12 cellular contexts compared by ENCODE assay signal in the genomic region with DNA sequence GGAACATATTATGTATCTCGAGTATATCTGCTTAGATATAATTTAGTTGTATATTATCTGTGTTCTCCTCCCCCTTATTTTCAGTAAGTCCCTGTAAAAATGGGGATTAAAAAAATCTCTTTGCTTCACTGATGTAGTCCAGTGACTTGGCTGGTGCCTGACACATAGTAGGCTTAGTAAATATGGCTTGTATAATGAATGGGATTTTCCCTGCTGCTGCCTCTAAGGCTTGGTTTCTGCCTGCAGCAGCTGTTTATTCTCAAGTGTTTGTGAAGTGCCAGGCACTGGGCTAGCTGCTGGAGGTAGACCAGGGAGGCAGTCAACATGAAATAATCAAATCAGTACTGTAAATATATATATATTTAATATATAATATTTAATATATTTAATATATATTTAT. TPM values are rescaled to one million over a fixed set of nuclear protein-coding genes. Genes with fewer than 3 reads are reported as not detected.
A peak's percentile ranks its signal among the peaks of the same experiment; 100 is the strongest.
DNase-seq lines count a peak whose midpoint lies in the region; ATAC-seq and TF ChIP-seq lines count a peak whose summit lies in the region.
"Had no signal": no experiment of that assay in that cellular context is flagged by ENCODE, and none has a peak within 500 bp of the region (broad histone marks: within the 10 kb centered on the region; RNA-seq: fewer than 3 reads in every experiment).

No MANE protein-coding gene starts in this region.

- H3K4me3 Mint-ChIP-seq in endodermal cell, result peak overlapping the region; percentile 94

- peak; percentile 36 for DNase-seq in DMS 273 (lab: John Stamatoyannopoulos, UW; ENCODE audit: unreplicated experiment)
- no peak for DNase-seq in DMS 273 treated with DMSO at 0.1 percent for 48 hours (lab: John Stamatoyannopoulos, UW)
- no peak for DNase-seq in DND-41
- DNase-seq in NCI-H524 treated with DMSO at 0.1 percent for 48 hours (lab: John Stamatoyannopoulos, UW), result peak; percentile 60
- DNase-seq in endodermal cell, result no peak
- DNase-seq in aorta, result no peak
- DNase-seq in right cardiac atrium, result no peak
- DNase-seq: activated CD4-positive, alpha-beta T cell treated with anti-CD3 and anti-CD28 coated beads for 48 hours; body of pancreas; erythroblast; Karpas-422 had no signal

- peaks cover 22% of the 10 kb centered on the region for H3K4me1 ChIP-seq in DND-41 (ENCODE audit: insufficient read depth, low read length)
- H3K4me1 ChIP-seq in endodermal cell (ENCODE audit: control insufficient read depth, insufficient read depth, low read length), result no peaks in the 10 kb centered on the region
- no peaks in the 10 kb centered on the region for H3K4me1 ChIP-seq in aorta (ENCODE audit: control insufficient read depth in 1 of 2, insufficient read depth in 2 of 2, low read length in 2 of 2)
- H3K4me1 ChIP-seq in right cardiac atrium (ENCODE audit: control insufficient read depth, insufficient read depth, low read length), result no peaks in the 10 kb centered on the region

- no peak for TF ChIP-seq CTCF in DND-41 (IDR thresholded peaks at IDR 0.05; ENCODE audit: borderline replicate concordance, extremely low read depth, low read length, poor library complexity, severe bottlenecking)
- TF ChIP-seq CTCF in endodermal cell (conservative IDR thresholded peaks at IDR 0.05), result no peak

- H3K9ac ChIP-seq in DND-41 (ENCODE audit: low read depth, low read length), result peak overlapping the region; percentile 97; the same call in 1 of the 2 replicates
- H3K9ac ChIP-seq in endodermal cell (ENCODE audit: extremely low read depth, low read length, poor library complexity, severe bottlenecking), result no peak overlapping the region

- H4K20me1 ChIP-seq in DND-41 (ENCODE audit: insufficient read depth, low read length), result no peaks in the 10 kb centered on the region

- no peaks in the 10 kb centered on the region for H3K9me3 ChIP-seq in DND-41 (ENCODE audit: insufficient read depth, low read length, severe bottlenecking)
- no peaks in the 10 kb centered on the region for H3K9me3 ChIP-seq in endodermal cell (ENCODE audit: control insufficient read depth, low read length)
- no peaks in the 10 kb centered on the region for H3K9me3 ChIP-seq in aorta (ENCODE audit: control insufficient read depth, low read length)
- H3K9me3 ChIP-seq in right cardiac atrium (ENCODE audit: control insufficient read depth, low read length), result no peaks in the 10 kb centered on the region
- H3K9me3 ChIP-seq: body of pancreas had no signal

- H3K27ac ChIP-seq in DND-41 (ENCODE audit: low read length) (no peak overlapping the region), endodermal cell (ENCODE audit: low read depth, low read length) (no peak overlapping the region), aorta (ENCODE audit: low read depth in 1 of 2, low read length in 2 of 2) (no peak overlapping the region), right cardiac atrium (ENCODE audit: low read length) (no peak overlapping the region)

- ATAC-seq in DND-41 (ENCODE audit: insufficient read depth, low read depth) (no peak), HG03342 (IDR thresholded peaks at IDR 0.05; ENCODE audit: unreplicated experiment) (no peak), aorta (ENCODE audit: low FRiP score) (no peak), right cardiac atrium (no peak)

- H3K27me3 Mint-ChIP-seq in endodermal cell (ENCODE audit: insufficient read depth), result no peaks in the 10 kb centered on the region

- peaks cover 15% of the 10 kb centered on the region for H3K4me1 Mint-ChIP-seq in endodermal cell

- peak overlapping the region in 1 of 2 experiments; percentile 84; a peak in 1 of 4 replicates for H3K4me3 ChIP-seq in DND-41 (ENCODE audit: low read depth in 1 of 2, low read length in 2 of 2)
- no peak overlapping the region for H3K4me3 ChIP-seq in endodermal cell (ENCODE audit: low read length)
- H3K4me3 ChIP-seq in aorta (ENCODE audit: low read length in 2 of 2), result no peak overlapping the region
- no peak overlapping the region for H3K4me3 ChIP-seq in right cardiac atrium (ENCODE audit: low read length)
- H3K4me3 ChIP-seq: body of pancreas had no signal

- H3K36me3 ChIP-seq in DND-41 (ENCODE audit: insufficient read depth, low read length) (no peaks in the 10 kb centered on the region; the same call in 1 of the 2 replicates), endodermal cell (ENCODE audit: control insufficient read depth, insufficient read depth, low read length) (no peaks in the 10 kb centered on the region), aorta (ENCODE audit: control insufficient read depth in 1 of 2, insufficient read depth in 2 of 2, low read length in 1 of 2) (no peaks in the 10 kb centered on the region)

- H3K79me2 ChIP-seq in DND-41 (ENCODE audit: insufficient read depth, low read length), result peaks cover 35% of the 10 kb centered on the region

- intact Hi-C loops in aorta (cut with DNase I), result no loop called here
- intact Hi-C loops in right cardiac atrium (cut with DNase I), result no loop called here

- no peaks in the 10 kb centered on the region for H3K36me3 Mint-ChIP-seq in endodermal cell (ENCODE audit: low read depth)

- H3K27me3 ChIP-seq in DND-41 (ENCODE audit: insufficient read depth, low read length, poor library complexity) (no peaks in the 10 kb centered on the region), endodermal cell (ENCODE audit: control insufficient read depth, insufficient read depth, low read length, poor library complexity, severe bottlenecking) (no peaks in the 10 kb centered on the region), aorta (ENCODE audit: control insufficient read depth in 1 of 2, insufficient read depth in 2 of 2, low read length in 1 of 2) (peaks cover 0 to 1% of the 10 kb centered on the region in 2 donors), right cardiac atrium (ENCODE audit: control insufficient read depth, insufficient read depth) (no peaks in the 10 kb centered on the region)
- H3K27me3 ChIP-seq: body of pancreas had no signal

- H3K27ac Mint-ChIP-seq in endodermal cell, result no peak overlapping the region

- 80% methylated on average over 1 of the region's 1 CpG; no CpG with 5 or more reads in 1 of the 2 experiments for WGBS in endodermal cell (ENCODE audit: insufficient coverage in 1 of 2, insufficient read length in 1 of 2), 2 experiments
- WGBS in aorta, 2 donors, result 89% methylated on average over 1 of the region's 1 CpG
- 83% methylated on average over 1 of the region's 1 CpG for WGBS in right cardiac atrium

- peak overlapping the region; percentile 87 for H2AFZ ChIP-seq in DND-41 (ENCODE audit: low read depth, low read length)

- H3K4me2 ChIP-seq in DND-41 (ENCODE audit: insufficient read depth, low read length), result peak overlapping the region; percentile 78

- no peaks in the 10 kb centered on the region for H3K9me3 Mint-ChIP-seq in endodermal cell

RNA-seq across cellular contexts. Expression of a gene that starts 1.6 kb away (rescaled TPM):
- total RNA-seq in endodermal cell (10 to 100 TPM; 24.4 to 32.6 TPM), aorta (10 to 100 TPM in 1 of 2 donors, 1 to 10 TPM in 1; 8.2 to 13.5 TPM), right cardiac atrium (10 to 100 TPM in 1 of 4 donors, 1 to 10 TPM in 3; 6.0 to 10.6 (median 8.7) TPM)
- 26.5 TPM for polyA plus RNA-seq in endodermal cell (2013, experiment 1 of 2)
- 23.6 TPM for polyA plus RNA-seq in endodermal cell (2013, experiment 2 of 2)
- polyA plus RNA-seq in aorta (1 to 10 TPM; 3.4 to 6.5 TPM), right cardiac atrium (3.7 TPM)

Comparison
In these comparisons a context has a peak if more than half of its experiments do, and no peak if none do; other contexts are left out.
1. DNase-seq: peak in DMS 273 (single experiment) and NCI-H524 treated with DMSO at 0.1 percent for 48 hours (single experiment); none in DMS 273 treated with DMSO at 0.1 percent for 48 hours (single experiment), DND-41 (single experiment), endodermal cell (single experiment), aorta (0 of 2) and right cardiac atrium (0 of 3).